ENCODE assay signal across 19 cellular contexts in genomic region chr1:183933528-183934179, GRCh38.
DNase-seq lines count a peak whose midpoint lies in the region; ATAC-seq and TF ChIP-seq lines count a peak whose summit lies in the region.
"Had no signal": no experiment of that assay in that cellular context is flagged by ENCODE, and none has a peak within 500 bp of the region (broad histone marks: within the 10 kb centered on the region; RNA-seq: fewer than 3 reads in every experiment).

No MANE protein-coding gene starts in this region.

- ATAC-seq in right cardiac atrium: no peak
- ATAC-seq in left colon: no peak
- ATAC-seq in GM21825 (IDR thresholded peaks at IDR 0.05; ENCODE audit: unreplicated experiment): no peak
- ATAC-seq: CD8-positive, alpha-beta T cell had no signal

- CTCF ChIA-PET in SK-N-SH (lab: Yijun Ruan, JAX): interaction anchor here (2.0 kb wide), 1 partner anchor 18 kb away, joined by 9 read pairs; no protein-coding TSS in a partner anchor

- TF ChIP-seq CTCF in left ventricle myocardium inferior (IDR thresholded peaks at IDR 0.05; ENCODE audit: borderline replicate concordance) (no peak), dorsolateral prefrontal cortex (IDR thresholded peaks at IDR 0.05 in 54 of 56, conservative IDR thresholded peaks at IDR 0.05 in 2 of 56; ENCODE audit: low read depth in 1 of 56, partially characterized antibody in 56 of 56) (no peak), SK-N-SH (IDR thresholded peaks at IDR 0.05) (no peak)

- POLR2A ChIA-PET in SK-N-SH (lab: Yijun Ruan, JAX): no interaction called here

- H4K20me1 ChIP-seq in SK-N-SH (ENCODE audit: insufficient read depth): no peaks in the 10 kb centered on the region
- H4K20me1 ChIP-seq: BLaER1 had no signal

- no peak for TF ChIP-seq RAD21 in SK-N-SH (IDR thresholded peaks at IDR 0.05; ENCODE audit: low read length)

- no peak for TF ChIP-seq EP300 in SK-N-SH (IDR thresholded peaks at IDR 0.05; ENCODE audit: borderline replicate concordance in 1 of 2, low read depth in 1 of 2, low read length in 1 of 2)

- H3K27ac ChIP-seq in left ventricle myocardium inferior (replicated peaks) (peak overlapping the region; percentile 67), right cardiac atrium (ENCODE audit: low read length) (no peak overlapping the region), dorsolateral prefrontal cortex (peak overlapping the region; percentile 7 to 100 (median 95)), SK-N-SH (ENCODE audit: low read depth in 2 of 2, low read length in 1 of 2) (no peak overlapping the region)
- H3K27ac ChIP-seq: BLaER1, GM23248 had no signal

- H3K9ac ChIP-seq in SK-N-SH: no peak overlapping the region
- H3K9ac ChIP-seq: BLaER1, GM23248 had no signal

- H3K36me3 ChIP-seq in left ventricle myocardium inferior: peaks cover 16% of the 10 kb centered on the region
- peaks cover 0 to 4% of the 10 kb centered on the region in 2 experiments for H3K36me3 ChIP-seq in SK-N-SH (replicated peaks in 1 of 2; ENCODE audit: control insufficient read depth in 1 of 2, insufficient read depth in 2 of 2, low read length in 1 of 2)

- 65% methylated on average over 4 of the region's 4 CpGs for whole genome bisulfite sequencing in right cardiac atrium
- WGBS in SK-N-SH (ENCODE audit: low lambda C conversion rate): 74% methylated on average over 4 of the region's 4 CpGs

- H3K9me2 ChIP-seq in SK-N-SH: no peaks in the 10 kb centered on the region

- H3K4me3 ChIP-seq in left ventricle myocardium inferior (no peak overlapping the region), right cardiac atrium (ENCODE audit: low read length) (no peak overlapping the region), dorsolateral prefrontal cortex (no peak overlapping the region), SK-N-SH (ENCODE audit: low read depth in 2 of 2, low read length in 1 of 2) (no peak overlapping the region)
- H3K4me3 ChIP-seq: BLaER1, GM23248 had no signal

- H3K4me1 ChIP-seq in left ventricle myocardium inferior (peaks cover 23% of the 10 kb centered on the region), right cardiac atrium (ENCODE audit: control insufficient read depth, insufficient read depth, low read length) (no peaks in the 10 kb centered on the region), SK-N-SH (ENCODE audit: control insufficient read depth in 1 of 2, insufficient read depth in 2 of 2, low read depth in 1 of 2, low read length in 1 of 2) (peaks cover 0 to 13% of the 10 kb centered on the region in 2 experiments; a peak in 2 of 4 replicates)

- H3K79me2 ChIP-seq in SK-N-SH (ENCODE audit: insufficient read depth): no peaks in the 10 kb centered on the region

- intact Hi-C loops in left ventricle myocardium inferior (cut with micrococcal nuclease): no loop called here
- intact Hi-C loops in right cardiac atrium (cut with DNase I): loop anchor here in 1 of 4 donors (10.0 kb wide), 1 partner anchor 101 kb away; the partner anchor contains the start of gene COLGALT2
- intact Hi-C loops in dorsolateral prefrontal cortex (cut with DNase I): loop anchor here in 1 of 2 donors (5.0 kb wide), 1 partner anchor 99 kb away; no protein-coding TSS in a partner anchor
- intact Hi-C loops in left colon (cut with DNase I, micrococcal nuclease): no loop called here

- H3K4me2 ChIP-seq in SK-N-SH: no peak overlapping the region
- H3K4me2 ChIP-seq: BLaER1 had no signal

- H3K27me3 ChIP-seq in left ventricle myocardium inferior (ENCODE audit: low read depth): no peaks in the 10 kb centered on the region
- no peaks in the 10 kb centered on the region for H3K27me3 ChIP-seq in right cardiac atrium (ENCODE audit: control insufficient read depth, insufficient read depth)
- no peaks in the 10 kb centered on the region for H3K27me3 ChIP-seq in dorsolateral prefrontal cortex
- no peaks in the 10 kb centered on the region for H3K27me3 ChIP-seq in SK-N-SH (ENCODE audit: insufficient read depth)
- H3K27me3 ChIP-seq: BLaER1 had no signal

- H3F3A ChIP-seq in SK-N-SH (replicated peaks; ENCODE audit: insufficient read depth): no peaks in the 10 kb centered on the region

- H2AFZ ChIP-seq in SK-N-SH (ENCODE audit: low read depth): no peak overlapping the region
- H2AFZ ChIP-seq: GM23248 had no signal

- H3K9me3 ChIP-seq in left ventricle myocardium inferior (replicated peaks) (no peaks in the 10 kb centered on the region), right cardiac atrium (ENCODE audit: control insufficient read depth, low read length) (no peaks in the 10 kb centered on the region), SK-N-SH (no peaks in the 10 kb centered on the region)
- H3K9me3 ChIP-seq: BLaER1 had no signal

- DNase-seq in left ventricle myocardium inferior: no peak
- no peak for DNase-seq in right cardiac atrium
- DNase-seq in dorsolateral prefrontal cortex: no peak
- DNase-seq in retina: peak; percentile 47
- no peak for DNase-seq in stimulated activated CD4-positive, alpha-beta T cell treated with anti-CD3 and anti-CD28 coated beads, Interleukin-2, amount 100 ng/mL, for 48 hours
- DNase-seq in left colon: no peak
- DNase-seq in SK-N-SH: no peak
- DNase-seq: 8988T; CD8-positive, alpha-beta T cell; DMS79; GM23248; HCEC 1CT; KG1; NCI-H1417 treated with DMSO at 0.1 percent for 48 hours; NCI-H1930; NCI-H69; RPMI8226 had no signal

TF ChIP-seq in SK-N-SH, 30 proteins besides CTCF, POLR2A, EP300 and RAD21:
- TF ChIP-seq MEF2A (IDR thresholded peaks at IDR 0.05; ENCODE audit: borderline replicate concordance, low read depth) (no peak), RFX5 (IDR thresholded peaks at IDR 0.05; ENCODE audit: low read length) (no peak), SMC3 (IDR thresholded peaks at IDR 0.05; ENCODE audit: low read depth, low read length) (no peak)
TF ChIP-seq in SK-N-SH: peak in this region for 0.

Comparison
In these comparisons a context has a peak if more than half of its experiments do, and no peak if none do; other contexts are left out.
1. H3K27ac ChIP-seq: peak in left ventricle myocardium inferior (single experiment) and dorsolateral prefrontal cortex (59 of 59); none in right cardiac atrium (single experiment) and SK-N-SH (0 of 2).